In genomic region chr13:75761373-75761772, GRCh38 we compare ENCODE assay signal across 8 cellular contexts.
DNase-seq lines count a peak whose midpoint lies in the region; ATAC-seq and TF ChIP-seq lines count a peak whose summit lies in the region.

No MANE protein-coding gene starts in this region.

- H3K4me1 Mint-ChIP-seq in memory B cell (peaks cover 17% of the 10 kb centered on the region), chondrocyte (ENCODE audit: low read depth) (peaks cover 58% of the 10 kb centered on the region), mesothelial cell of epicardium (peaks cover 29% of the 10 kb centered on the region)

- peak overlapping the region; percentile 80 for H3K27ac Mint-ChIP-seq in memory B cell
- H3K27ac Mint-ChIP-seq in chondrocyte (ENCODE audit: unreplicated experiment), result no peak overlapping the region
- no peak overlapping the region for H3K27ac Mint-ChIP-seq in mesothelial cell of epicardium

- H3K27me3 Mint-ChIP-seq in memory B cell (no peaks in the 10 kb centered on the region), chondrocyte (ENCODE audit: low read depth) (no peaks in the 10 kb centered on the region), mesothelial cell of epicardium (ENCODE audit: low read depth) (no peaks in the 10 kb centered on the region)

- peak; percentile 31 for ATAC-seq in GM21723 (IDR thresholded peaks at IDR 0.05; ENCODE audit: unreplicated experiment)
- peak; percentile 40 for ATAC-seq in memory B cell (ENCODE audit: low read depth)
- no peak for ATAC-seq in SK-N-SH treated with all-trans-retinoic acid at 6 μM for 48 hours

- H3K4me3 Mint-ChIP-seq in memory B cell (peak overlapping the region; percentile 57), chondrocyte (ENCODE audit: unreplicated experiment) (no peak overlapping the region), mesothelial cell of epicardium (no peak overlapping the region)

- no peaks in the 10 kb centered on the region for H3K9me3 Mint-ChIP-seq in memory B cell
- no peaks in the 10 kb centered on the region for H3K9me3 Mint-ChIP-seq in chondrocyte (ENCODE audit: low read depth)
- peaks cover 11% of the 10 kb centered on the region for H3K9me3 Mint-ChIP-seq in mesothelial cell of epicardium

- H3K4me3 ChIP-seq in AG10803 (ENCODE audit: low read length), result peak overlapping the region; percentile 34

- no peak for TF ChIP-seq CTCF in AG10803 (conservative IDR thresholded peaks at IDR 0.05; ENCODE audit: low read length)
- no peak for TF ChIP-seq CTCF in chondrocyte (IDR thresholded peaks at IDR 0.05)
- no peak for TF ChIP-seq CTCF in mesothelial cell of epicardium (IDR thresholded peaks at IDR 0.05; ENCODE audit: unreplicated experiment)

- DNase-seq in AG10803 (ENCODE audit: low read depth) (no peak), memory B cell (ENCODE audit: low spot score in 2 of 2) (no peak), chondrocyte (ENCODE audit: low spot score) (no peak), mesothelial cell of epicardium (ENCODE audit: low spot score in 2 of 2, unreplicated experiment in 2 of 2) (no peak), NOMO-1 treated with dmso at 0.1 percent for 144 hours (lab: John Stamatoyannopoulos, UW; ENCODE audit: unreplicated experiment) (no peak)
- DNase-seq in activated naive CD4-positive, alpha-beta T cell treated with anti-CD3 and anti-CD28 coated beads, Interleukin-2, amount 50 U/mL, for 16 hours, result peak; percentile 18

- H3K36me3 Mint-ChIP-seq in memory B cell, result peaks cover 8% of the 10 kb centered on the region
- peaks cover 2% of the 10 kb centered on the region for H3K36me3 Mint-ChIP-seq in chondrocyte (ENCODE audit: low read depth)
- H3K36me3 Mint-ChIP-seq in mesothelial cell of epicardium, result peaks cover 17% of the 10 kb centered on the region

TF ChIP-seq in SK-N-SH treated with all-trans-retinoic acid at 6 μM for 48 hours, 23 proteins besides CTCF, POLR2A, EP300 and RAD21:
- TF ChIP-seq ZC3H10 (CRISPR knock-in tag; IDR thresholded peaks at IDR 0.05), result no peak
- TF ChIP-seq TOX (CRISPR knock-in tag; IDR thresholded peaks at IDR 0.05; ENCODE audit: borderline replicate concordance), result no peak
- no peak for TF ChIP-seq ISL1 (CRISPR knock-in tag; IDR thresholded peaks at IDR 0.05)
- no peak for TF ChIP-seq CREB5 (CRISPR knock-in tag; IDR thresholded peaks at IDR 0.05; ENCODE audit: low read depth)
- TF ChIP-seq ZFP30 (CRISPR knock-in tag; IDR thresholded peaks at IDR 0.05), result no peak
- no peak for TF ChIP-seq POU6F1 (CRISPR knock-in tag; IDR thresholded peaks at IDR 0.05; ENCODE audit: borderline replicate concordance, low read depth)
- TF ChIP-seq ZNF70 (CRISPR knock-in tag; IDR thresholded peaks at IDR 0.05), result no peak
- no peak for TF ChIP-seq RARB (CRISPR knock-in tag; IDR thresholded peaks at IDR 0.05)
- TF ChIP-seq CSDC2 (CRISPR knock-in tag; IDR thresholded peaks at IDR 0.05), result no peak
- TF ChIP-seq CSRNP3 (CRISPR knock-in tag; IDR thresholded peaks at IDR 0.05), result no peak
